21 cellular contexts compared by ENCODE assay signal in the genomic region with DNA sequence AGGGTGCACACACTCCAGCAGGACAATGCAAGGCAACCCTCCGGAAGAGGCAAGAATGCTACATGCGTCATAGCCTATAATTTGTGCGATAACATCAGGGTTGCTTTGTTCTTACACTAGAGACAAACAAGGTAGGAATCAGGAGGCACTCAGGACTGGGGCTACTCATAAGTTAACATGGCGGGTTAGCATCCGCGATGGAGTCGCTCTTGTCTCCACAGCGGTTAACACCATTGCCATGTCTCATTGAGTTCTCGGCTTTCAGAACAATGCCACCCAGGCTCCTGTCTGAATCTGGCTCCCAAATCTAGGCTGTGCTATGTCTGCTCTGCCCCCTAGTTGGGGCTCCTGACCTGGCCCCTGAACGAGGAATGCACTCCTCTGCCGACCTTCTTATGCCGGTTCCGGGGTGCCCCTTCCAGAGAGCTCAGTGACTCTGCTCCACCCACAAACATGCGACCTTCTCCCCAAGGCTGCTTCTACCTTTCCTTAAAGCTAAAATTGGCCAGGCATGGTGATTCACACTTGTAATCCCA.
"Had no signal": no experiment of that assay in that cellular context is flagged by ENCODE, and none has a peak within 500 bp of the region (broad histone marks: within the 10 kb centered on the region; RNA-seq: fewer than 3 reads in every experiment).

No MANE protein-coding gene starts in this region.

- H3K27me3 ChIP-seq: body of pancreas had no signal

- H3K36me3 ChIP-seq: esophagus muscularis mucosa, thoracic aorta had no signal

- H3K27ac ChIP-seq: body of pancreas, esophagus muscularis mucosa, SK-N-MC, thoracic aorta had no signal

- H3K36me3 Mint-ChIP-seq: activated naive CD4-positive, alpha-beta T cell treated with anti-CD3 and anti-CD28 coated beads, Interleukin-2, amount 50 U/mL, for 72 hours; immature natural killer cell; memory B cell; T-cell had no signal

- H3K4me3 Mint-ChIP-seq: activated CD8-positive, alpha-beta T cell treated with anti-CD3 and anti-CD28 coated beads, Interleukin-2, amount 10 ng/mL, durations not matched to agents 7 days and 5 days; activated T-helper 17 cell treated with anti-CD3 and anti-CD28 coated beads, Interleukin-2, amount 50 U/mL, for 72 hours; immature natural killer cell; memory B cell; neural crest cell; stimulated activated naive CD8-positive, alpha-beta T cell treated with anti-CD3 and anti-CD28 coated beads, Interleukin-15, amount 100 ng/mL, for 72 hours; T-cell had no signal

- H3K27ac Mint-ChIP-seq: activated CD8-positive, alpha-beta T cell treated with anti-CD3 and anti-CD28 coated beads, Interleukin-2, amount 10 ng/mL, durations not matched to agents 7 days and 5 days; activated naive CD4-positive, alpha-beta T cell treated with anti-CD3 and anti-CD28 coated beads, Interleukin-2, amount 50 U/mL, for 72 hours; activated T-helper 17 cell treated with anti-CD3 and anti-CD28 coated beads, Interleukin-2, amount 50 U/mL, for 72 hours; immature natural killer cell; memory B cell; stimulated activated naive CD8-positive, alpha-beta T cell treated with anti-CD3 and anti-CD28 coated beads, Interleukin-15, amount 100 ng/mL, for 72 hours; T-cell had no signal

- ATAC-seq: activated CD8-positive, alpha-beta T cell treated with anti-CD3 and anti-CD28 coated beads, Interleukin-2, amount 10 ng/mL, durations not matched to agents 7 days and 5 days; activated naive CD4-positive, alpha-beta T cell treated with anti-CD3 and anti-CD28 coated beads, Interleukin-2, amount 50 U/mL, for 72 hours; activated T-helper 17 cell treated with anti-CD3 and anti-CD28 coated beads, Interleukin-2, amount 50 U/mL, for 72 hours; body of pancreas; stimulated activated naive CD8-positive, alpha-beta T cell treated with anti-CD3 and anti-CD28 coated beads, Interleukin-15, amount 100 ng/mL, for 72 hours; T-cell had no signal

- H3K9me3 ChIP-seq: body of pancreas, esophagus muscularis mucosa, thoracic aorta had no signal

- DNase-seq: activated CD4-positive, alpha-beta T cell treated with anti-CD3 and anti-CD28 coated beads for 4 hours; activated CD8-positive, alpha-beta T cell treated with anti-CD3 and anti-CD28 coated beads, Interleukin-2, amount 10 ng/mL, durations not matched to agents 7 days and 5 days; amniotic stem cell; body of pancreas; cerebellar nuclear complex; dorsolateral prefrontal cortex; foreskin fibroblast; glutamatergic neuron; immature natural killer cell; left cardiac atrium; stimulated activated CD4-positive, alpha-beta T cell treated with anti-CD3 and anti-CD28 coated beads, Interleukin-4, amount 100 ng/mL, for 4 hours; stimulated activated naive CD8-positive, alpha-beta T cell treated with anti-CD3 and anti-CD28 coated beads, Interleukin-15, amount 100 ng/mL, for 72 hours; T1000 had no signal

- H3K4me1 Mint-ChIP-seq: activated T-helper 17 cell treated with anti-CD3 and anti-CD28 coated beads, Interleukin-2, amount 50 U/mL, for 72 hours; immature natural killer cell; memory B cell; stimulated activated naive CD8-positive, alpha-beta T cell treated with anti-CD3 and anti-CD28 coated beads, Interleukin-15, amount 100 ng/mL, for 72 hours; T-cell had no signal

- H3K4me3 ChIP-seq: body of pancreas, dorsolateral prefrontal cortex, esophagus muscularis mucosa, SK-N-MC, thoracic aorta had no signal

- H3K9me3 Mint-ChIP-seq: activated naive CD4-positive, alpha-beta T cell treated with anti-CD3 and anti-CD28 coated beads, Interleukin-2, amount 50 U/mL, for 72 hours; activated T-helper 17 cell treated with anti-CD3 and anti-CD28 coated beads, Interleukin-2, amount 50 U/mL, for 72 hours; immature natural killer cell; memory B cell; neural crest cell; stimulated activated naive CD8-positive, alpha-beta T cell treated with anti-CD3 and anti-CD28 coated beads, Interleukin-15, amount 100 ng/mL, for 72 hours; T-cell had no signal

- H3K4me1 ChIP-seq: body of pancreas had no signal
